8 cellular contexts compared by ENCODE assay signal in genomic region chr4:81631958-81632439, GRCh38.
DNase-seq lines count a peak whose midpoint lies in the region; ATAC-seq, FAIRE-seq and TF ChIP-seq lines count a peak whose summit lies in the region.

No MANE protein-coding gene starts in this region.

- H4K20me1 ChIP-seq in BLaER1 treated with 17β-estradiol and CSF1 and Interleukin-3, amounts not matched to agents 10 nM and 100 nM = no peaks in the 10 kb centered on the region
- no peaks in the 10 kb centered on the region for H4K20me1 ChIP-seq in PC-3 (ENCODE audit: low read length)

- TF ChIP-seq CTCF in PC-3 (conservative IDR thresholded peaks at IDR 0.05; ENCODE audit: low read depth, low read length) = no peak
- TF ChIP-seq CTCF in kidney (IDR thresholded peaks at IDR 0.05; ENCODE audit: borderline replicate concordance, extremely low read depth, insufficient read depth) = no peak

- no peaks in the 10 kb centered on the region for H3F3A ChIP-seq in PC-3 (ENCODE audit: low read length, unreplicated experiment)

- H3K4me1 Mint-ChIP-seq in T-helper 2 cell treated with Interferon-gamma antibody and Interleukin-4, amounts not matched to agents 5 μg/mL and 100 μg/mL, for 36 hours (ENCODE audit: low read depth) = no peaks in the 10 kb centered on the region
- H3K4me1 Mint-ChIP-seq in activated naive CD8-positive, alpha-beta T cell treated with anti-CD3 and anti-CD28 coated beads for 36 hours = peaks cover 23% of the 10 kb centered on the region

- H3K9me2 ChIP-seq in PC-3 (replicated peaks; ENCODE audit: low read length) = no peaks in the 10 kb centered on the region

- no peaks in the 10 kb centered on the region for H3K36me3 Mint-ChIP-seq in T-helper 2 cell treated with Interferon-gamma antibody and Interleukin-4, amounts not matched to agents 5 μg/mL and 100 μg/mL, for 36 hours (ENCODE audit: low read depth)
- no peaks in the 10 kb centered on the region for H3K36me3 Mint-ChIP-seq in activated naive CD8-positive, alpha-beta T cell treated with anti-CD3 and anti-CD28 coated beads for 36 hours

- no peak overlapping the region for H3K4me3 ChIP-seq in BLaER1 treated with 17β-estradiol and CSF1 and Interleukin-3, amounts not matched to agents 10 nM and 100 nM
- H3K4me3 ChIP-seq in PC-3 (ENCODE audit: low read length) (0 out of 2 replicates have a peak overlapping the region, but pooled peaks have one; percentile 18), kidney (ENCODE audit: low read length in 2 of 2) (no peak overlapping the region)

- DNase-seq in PC-3 = peak; percentile 88
- DNase-seq in kidney = no peak
- no peak for DNase-seq in T-helper 2 cell treated with Interferon-gamma antibody and Interleukin-4, amounts not matched to agents 5 μg/mL and 100 μg/mL, for 36 hours (ENCODE audit: low spot score)
- no peak for DNase-seq in activated naive CD8-positive, alpha-beta T cell treated with anti-CD3 and anti-CD28 coated beads for 36 hours

- H3K27me3 Mint-ChIP-seq in T-helper 2 cell treated with Interferon-gamma antibody and Interleukin-4, amounts not matched to agents 5 μg/mL and 100 μg/mL, for 36 hours (ENCODE audit: low read depth) = no peaks in the 10 kb centered on the region
- no peaks in the 10 kb centered on the region for H3K27me3 Mint-ChIP-seq in activated naive CD8-positive, alpha-beta T cell treated with anti-CD3 and anti-CD28 coated beads for 36 hours

- intact Hi-C loops in PC-3 (cut with micrococcal nuclease) (no loop called here), kidney (cut with DNase I) (no loop called here)

- H3K36me3 ChIP-seq in BLaER1 treated with 17β-estradiol and CSF1 and Interleukin-3, amounts not matched to agents 10 nM and 100 nM = no peaks in the 10 kb centered on the region
- no peaks in the 10 kb centered on the region for H3K36me3 ChIP-seq in PC-3 (ENCODE audit: low read depth, low read length)
- no peaks in the 10 kb centered on the region for H3K36me3 ChIP-seq in kidney (ENCODE audit: control insufficient read depth in 1 of 2, insufficient read depth in 2 of 2, low read length in 2 of 2)

- peak overlapping the region in 1 of 11 experiments; percentile 17; a peak in 1 of 22 replicates for H3K27ac ChIP-seq in BLaER1 treated with 17β-estradiol and CSF1 and Interleukin-3, amounts not matched to agents 10 nM and 100 nM
- H3K27ac ChIP-seq in PC-3 (ENCODE audit: low read length) = peak overlapping the region; percentile 86
- peak overlapping the region in 1 of 2 donors; percentile 29 for H3K27ac ChIP-seq in kidney (ENCODE audit: low read depth in 2 of 2, low read length in 2 of 2)

- POLR2A ChIA-PET in PC-3 (lab: Charles Lee; ENCODE audit: unreplicated experiment) = no interaction called here

- peaks cover 33 to 48% (median 45%) of the 10 kb centered on the region in 10 experiments for H3K4me1 ChIP-seq in BLaER1 treated with 17β-estradiol and CSF1 and Interleukin-3, amounts not matched to agents 10 nM and 100 nM
- H3K4me1 ChIP-seq in PC-3 (ENCODE audit: insufficient read depth, low read length) = peaks cover 38% of the 10 kb centered on the region
- H3K4me1 ChIP-seq in kidney (ENCODE audit: control insufficient read depth in 1 of 2, insufficient read depth in 1 of 2, low read depth in 1 of 2, low read length in 2 of 2) = peaks cover 0 to 10% of the 10 kb centered on the region in 2 donors

- no peak overlapping the region for H3K4me3 Mint-ChIP-seq in T-helper 2 cell treated with Interferon-gamma antibody and Interleukin-4, amounts not matched to agents 5 μg/mL and 100 μg/mL, for 36 hours
- H3K4me3 Mint-ChIP-seq in activated naive CD8-positive, alpha-beta T cell treated with anti-CD3 and anti-CD28 coated beads for 36 hours = no peak overlapping the region

- no peaks in the 10 kb centered on the region for H3K27me3 ChIP-seq in BLaER1 treated with 17β-estradiol and CSF1 and Interleukin-3, amounts not matched to agents 10 nM and 100 nM
- H3K27me3 ChIP-seq in PC-3 (ENCODE audit: low read length) = no peaks in the 10 kb centered on the region

- FAIRE-seq in kidney (lab: Jason Lieb, UNC) = peak; percentile 80

- H2AFZ ChIP-seq in PC-3 (ENCODE audit: low read length) = no peak overlapping the region

- peaks cover 0 to 4% (median 0%) of the 10 kb centered on the region in 11 experiments; a peak in 1 of 22 replicates for H3K9me3 ChIP-seq in BLaER1 treated with 17β-estradiol and CSF1 and Interleukin-3, amounts not matched to agents 10 nM and 100 nM (replicated peaks in 1 of 11)
- no peaks in the 10 kb centered on the region for H3K9me3 ChIP-seq in PC-3 (ENCODE audit: low read length)
- H3K9me3 ChIP-seq in kidney (ENCODE audit: control insufficient read depth in 1 of 2, low read length in 2 of 2) = no peaks in the 10 kb centered on the region

- peak overlapping the region in 10 of 11 experiments; percentile 4 to 54 (median 38); a peak in 13 of 22 replicates for H3K4me2 ChIP-seq in BLaER1 treated with 17β-estradiol and CSF1 and Interleukin-3, amounts not matched to agents 10 nM and 100 nM
- H3K4me2 ChIP-seq in PC-3 (ENCODE audit: low read length) = peak overlapping the region; percentile 64

- no peak overlapping the region for H3K9ac ChIP-seq in BLaER1 treated with 17β-estradiol and CSF1 and Interleukin-3, amounts not matched to agents 10 nM and 100 nM
- H3K9ac ChIP-seq in PC-3 (ENCODE audit: low read length) (no peak overlapping the region; the same call in 1 of the 2 replicates), kidney (ENCODE audit: low read length in 2 of 2) (no peak overlapping the region)

- BruUV-seq in PC-3 (replicated peaks; lab: Mats Ljungman, UMichigan) = no TSS peak

- ATAC-seq in GM21619 (IDR thresholded peaks at IDR 0.05; ENCODE audit: unreplicated experiment) = peak; percentile 58
- ATAC-seq in PC-3 = peak; percentile 69
- no peak for ATAC-seq in GM21423 (IDR thresholded peaks at IDR 0.05; ENCODE audit: unreplicated experiment)
- no peak for ATAC-seq in HG03469 (IDR thresholded peaks at IDR 0.05; ENCODE audit: unreplicated experiment)

- no peaks in the 10 kb centered on the region for H3K79me2 ChIP-seq in PC-3 (ENCODE audit: low read length)

- H3K27ac Mint-ChIP-seq in T-helper 2 cell treated with Interferon-gamma antibody and Interleukin-4, amounts not matched to agents 5 μg/mL and 100 μg/mL, for 36 hours = no peak overlapping the region
- H3K27ac Mint-ChIP-seq in activated naive CD8-positive, alpha-beta T cell treated with anti-CD3 and anti-CD28 coated beads for 36 hours = no peak overlapping the region

- H3K9me3 Mint-ChIP-seq in T-helper 2 cell treated with Interferon-gamma antibody and Interleukin-4, amounts not matched to agents 5 μg/mL and 100 μg/mL, for 36 hours = no peaks in the 10 kb centered on the region
- H3K9me3 Mint-ChIP-seq in activated naive CD8-positive, alpha-beta T cell treated with anti-CD3 and anti-CD28 coated beads for 36 hours = peaks cover 1% of the 10 kb centered on the region

- CTCF ChIA-PET in PC-3 (lab: Charles Lee) = no interaction called here

Comparison
In these comparisons a context has a peak if more than half of its experiments do, and no peak if none do; other contexts are left out.
1. ATAC-seq: peak in GM21619 (single experiment) and PC-3 (single experiment); none in GM21423 (single experiment) and HG03469 (single experiment).